ENCODE assay signal across 10 cellular contexts in genomic region chr9:89177021-89177400, GRCh38. TPM values are rescaled to one million over a fixed set of nuclear protein-coding genes. Genes with fewer than 3 reads are reported as not detected.
DNase-seq lines count a peak whose midpoint lies in the region; ATAC-seq and TF ChIP-seq lines count a peak whose summit lies in the region.
"Had no signal": no experiment of that assay in that cellular context is flagged by ENCODE, and none has a peak within 500 bp of the region (broad histone marks: within the 10 kb centered on the region; RNA-seq: fewer than 3 reads in every experiment).

No MANE protein-coding gene starts in this region.

- no peak overlapping the region for H3K27ac Mint-ChIP-seq in progenitor cell of endocrine pancreas

- peak overlapping the region; percentile 28 to 50 for H3K4me3 ChIP-seq in foreskin fibroblast (ENCODE audit: low read depth in 1 of 2, low read length in 2 of 2)

- no peaks in the 10 kb centered on the region for H3K36me3 Mint-ChIP-seq in progenitor cell of endocrine pancreas (ENCODE audit: insufficient read depth)

- TF ChIP-seq CTCF in foreskin fibroblast (IDR thresholded peaks at IDR 0.05; ENCODE audit: low read depth, low read length) (no peak), progenitor cell of endocrine pancreas (IDR thresholded peaks at IDR 0.05; ENCODE audit: unreplicated experiment) (no peak)

- H3K4me1 Mint-ChIP-seq in progenitor cell of endocrine pancreas (ENCODE audit: low read depth) = peaks cover 26% of the 10 kb centered on the region

- H3K27me3 Mint-ChIP-seq in progenitor cell of endocrine pancreas = peaks cover 49% of the 10 kb centered on the region

- no peaks in the 10 kb centered on the region for H3K9me3 Mint-ChIP-seq in progenitor cell of endocrine pancreas (ENCODE audit: low read depth)

- DNase-seq in ELR (ENCODE audit: low read depth) = peak; percentile 25
- peak in 1 of 2 donors; percentile 27 for DNase-seq in foreskin fibroblast
- DNase-seq in progenitor cell of endocrine pancreas (ENCODE audit: low spot score, unreplicated experiment) = no peak
- DNase-seq in hepatic stellate cell (ENCODE audit: low spot score) = no peak
- DNase-seq in GDM1 (lab: John Stamatoyannopoulos, UW) = no peak
- DNase-seq: DMS53, NCI-H2081 had no signal

- H3K4me3 Mint-ChIP-seq in progenitor cell of endocrine pancreas (ENCODE audit: low read depth) = peak overlapping the region; percentile 46

- ATAC-seq in SK-N-SH treated with all-trans-retinoic acid at 6 μM for 48 hours (peak; percentile 52), HG03108 (IDR thresholded peaks at IDR 0.05; ENCODE audit: unreplicated experiment) (no peak), HG03521 (IDR thresholded peaks at IDR 0.05; ENCODE audit: unreplicated experiment) (no peak)

TF ChIP-seq in SK-N-SH treated with all-trans-retinoic acid at 6 μM for 48 hours, 23 proteins besides CTCF, POLR2A, EP300 and RAD21:
- TF ChIP-seq ZNF8 (CRISPR knock-in tag; IDR thresholded peaks at IDR 0.05) = no peak
TF ChIP-seq in SK-N-SH treated with all-trans-retinoic acid at 6 μM for 48 hours: peak in this region for 0.

RNA-seq across cellular contexts. Expression of gene SHC3, which starts 1.6 kb away (rescaled TPM):
- 1.3 TPM in 2 replicates for total RNA-seq in progenitor cell of endocrine pancreas
